ENCODE assay signal across 29 cellular contexts in genomic region chr3:109618766-109619378, GRCh38.
"Had no signal": no experiment of that assay in that cellular context is flagged by ENCODE, and none has a peak within 500 bp of the region (broad histone marks: within the 10 kb centered on the region; RNA-seq: fewer than 3 reads in every experiment).

No MANE protein-coding gene starts in this region.

- DNase-seq: colonic mucosa; cortex of kidney; dermis blood vessel endothelial cell; dorsolateral prefrontal cortex; effector CD4-positive, alpha-beta T cell; effector CD8-positive, alpha-beta T cell; effector memory CD4-positive, alpha-beta T cell; effector memory CD8-positive, alpha-beta T cell; endodermal cell; erythroblast; esophagus squamous epithelium; foreskin fibroblast; foreskin keratinocyte; foreskin melanocyte; gastrocnemius medialis; glutamatergic neuron; head of caudate nucleus; heart left ventricle; heart right ventricle had no signal

- FAIRE-seq: colon, endometrium, endothelial cell of umbilical vein, frontal cortex had no signal

- H3K9me3 Mint-ChIP-seq: endodermal cell had no signal

- H3K9me3 ChIP-seq: colonic mucosa, esophagus muscularis mucosa, gastrocnemius medialis, gastroesophageal sphincter, heart right ventricle had no signal

- H3K27me3 Mint-ChIP-seq: dendritic cell treated with granulocyte-macrophage colony-stimulating factor and Interleukin-4, amounts not matched to agents 40 ng/mL and 50 ng/mL, for 4 days; effector memory CD8-positive, alpha-beta T cell had no signal

- H3K27me3 ChIP-seq: colonic mucosa, dorsolateral prefrontal cortex, esophagus muscularis mucosa, esophagus squamous epithelium, foreskin keratinocyte, gastrocnemius medialis, gastroesophageal sphincter, heart left ventricle, heart right ventricle had no signal

- H3K4me3 Mint-ChIP-seq: dendritic cell treated with granulocyte-macrophage colony-stimulating factor and Interleukin-4, amounts not matched to agents 40 ng/mL and 50 ng/mL, for 4 days; effector memory CD8-positive, alpha-beta T cell; endodermal cell had no signal

- H3K27ac ChIP-seq: colonic mucosa, coronary artery, dorsolateral prefrontal cortex, epithelial cell of prostate, esophagus muscularis mucosa, esophagus squamous epithelium, foreskin keratinocyte, gastrocnemius medialis, gastroesophageal sphincter, heart left ventricle, heart right ventricle had no signal

- H3K36me3 ChIP-seq: colonic mucosa, esophagus muscularis mucosa, esophagus squamous epithelium, gastrocnemius medialis, gastroesophageal sphincter, heart left ventricle, heart right ventricle had no signal

- H3K4me1 ChIP-seq: colonic mucosa, esophagus muscularis mucosa, esophagus squamous epithelium, foreskin keratinocyte, gastrocnemius medialis, gastroesophageal sphincter, heart left ventricle, heart right ventricle had no signal

- H3K4me1 Mint-ChIP-seq: endodermal cell had no signal

- H3K27ac Mint-ChIP-seq: dendritic cell treated with granulocyte-macrophage colony-stimulating factor and Interleukin-4, amounts not matched to agents 40 ng/mL and 50 ng/mL, for 4 days; effector memory CD8-positive, alpha-beta T cell; endodermal cell had no signal

- ATAC-seq: effector memory CD8-positive, alpha-beta T cell; esophagus mucosa; foreskin keratinocyte; gastrocnemius medialis; gastroesophageal sphincter; heart left ventricle; heart right ventricle had no signal

- H3K4me3 ChIP-seq: colonic mucosa, coronary artery, dorsolateral prefrontal cortex, esophagus muscularis mucosa, esophagus squamous epithelium, gastrocnemius medialis, gastroesophageal sphincter, heart left ventricle, heart right ventricle had no signal
